24 cellular contexts compared by ENCODE assay signal in genomic region chr9:134985451-134985850, GRCh38.
"Had no signal": no experiment of that assay in that cellular context is flagged by ENCODE, and none has a peak within 500 bp of the region (broad histone marks: within the 10 kb centered on the region; RNA-seq: fewer than 3 reads in every experiment).

No MANE protein-coding gene starts in this region.

- H3K4me3 ChIP-seq: coronary artery, esophagus muscularis mucosa, gastroesophageal sphincter, heart left ventricle, hepatocyte, left lung, neural progenitor cell, psoas muscle, stomach, testis, tibial artery had no signal

- DNase-seq: dermis blood vessel endothelial cell; effector memory CD4-positive, alpha-beta T cell; foreskin keratinocyte; left cardiac atrium; mesenchymal stem cell; midbrain; naive thymus-derived CD4-positive, alpha-beta T cell; psoas muscle; small intestine; stimulated activated CD4-positive, alpha-beta T cell treated with anti-CD3 and anti-CD28 coated beads, Interleukin-12 subunit alpha, Interleukin-12 subunit beta, amount 100 ng/mL, for 4 hours; stimulated activated CD4-positive, alpha-beta T cell treated with anti-CD3 and anti-CD28 coated beads, Interleukin-2, amount 100 ng/mL, for 24 hours; stimulated activated CD4-positive, alpha-beta T cell treated with anti-CD3 and anti-CD28 coated beads, Interleukin-4, amount 100 ng/mL, for 24 hours; stimulated activated naive CD4-positive, alpha-beta T cell treated with Interleukin-2 at 50 U/mL for 16 hours; stomach; testis had no signal

- H2AFZ ChIP-seq: hepatocyte, neural progenitor cell had no signal

- H3K4me2 ChIP-seq: hepatocyte, neural progenitor cell had no signal

- ATAC-seq: foreskin keratinocyte; gastroesophageal sphincter; heart left ventricle; left cardiac atrium; left lung; naive thymus-derived CD4-positive, alpha-beta T cell; psoas muscle; stimulated activated effector memory CD8-positive, alpha-beta T cell treated with anti-CD3 and anti-CD28 coated beads, Interleukin-12 subunit alpha, Interleukin-12 subunit beta, amount 100 ng/mL, for 72 hours had no signal

- H3K36me3 ChIP-seq: esophagus muscularis mucosa, gastroesophageal sphincter, heart left ventricle, left lung, neural progenitor cell, stomach, tibial artery had no signal

- H3K79me2 ChIP-seq: hepatocyte had no signal

- H3K9me3 ChIP-seq: testis had no signal

- H3K4me1 ChIP-seq: esophagus muscularis mucosa, foreskin keratinocyte, gastroesophageal sphincter, heart left ventricle, neural progenitor cell, psoas muscle, stomach, testis, tibial artery had no signal

- H3K27ac ChIP-seq: coronary artery, esophagus muscularis mucosa, foreskin keratinocyte, gastroesophageal sphincter, heart left ventricle, hepatocyte, left lung, neural progenitor cell, psoas muscle, stomach, testis, tibial artery had no signal

- H3K27me3 ChIP-seq: foreskin keratinocyte, hepatocyte, left lung, neural progenitor cell, testis had no signal

- H3K9ac ChIP-seq: neural progenitor cell had no signal
